In the genomic region with DNA sequence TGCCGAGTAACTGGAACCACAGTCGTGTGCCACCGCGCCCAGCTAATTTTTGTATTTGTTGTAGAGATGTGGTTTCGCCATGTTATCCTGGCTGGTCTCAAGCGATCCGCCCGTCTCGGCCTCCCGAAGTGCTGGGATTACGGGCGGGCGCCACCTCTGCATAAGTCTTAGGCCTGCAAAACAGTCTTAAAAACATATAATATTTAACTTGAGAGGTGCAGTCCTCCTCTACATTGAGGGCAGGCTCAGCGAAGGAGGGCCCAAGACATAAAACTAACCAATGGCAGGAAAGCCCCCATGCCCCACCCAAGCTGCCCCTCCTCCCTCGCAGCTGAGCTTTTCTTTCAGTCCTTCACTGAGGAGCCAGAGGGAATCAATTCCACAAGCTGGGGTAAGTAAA, we compare ENCODE assay signal across 1 cellular context.
TF ChIP-seq lines count a peak whose summit lies in the region.

A gene with protein sequence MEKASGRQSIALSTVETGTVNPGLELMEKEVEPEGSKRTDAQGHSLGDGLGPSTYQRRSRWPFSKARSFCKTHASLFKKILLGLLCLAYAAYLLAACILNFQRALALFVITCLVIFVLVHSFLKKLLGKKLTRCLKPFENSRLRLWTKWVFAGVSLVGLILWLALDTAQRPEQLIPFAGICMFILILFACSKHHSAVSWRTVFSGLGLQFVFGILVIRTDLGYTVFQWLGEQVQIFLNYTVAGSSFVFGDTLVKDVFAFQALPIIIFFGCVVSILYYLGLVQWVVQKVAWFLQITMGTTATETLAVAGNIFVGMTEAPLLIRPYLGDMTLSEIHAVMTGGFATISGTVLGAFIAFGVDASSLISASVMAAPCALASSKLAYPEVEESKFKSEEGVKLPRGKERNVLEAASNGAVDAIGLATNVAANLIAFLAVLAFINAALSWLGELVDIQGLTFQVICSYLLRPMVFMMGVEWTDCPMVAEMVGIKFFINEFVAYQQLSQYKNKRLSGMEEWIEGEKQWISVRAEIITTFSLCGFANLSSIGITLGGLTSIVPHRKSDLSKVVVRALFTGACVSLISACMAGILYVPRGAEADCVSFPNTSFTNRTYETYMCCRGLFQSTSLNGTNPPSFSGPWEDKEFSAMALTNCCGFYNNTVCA (plus strand): TSS at position 347 of the 400 bp plus-strand sequence. CDS start 982 bp downstream, outside the sequence.

TF ChIP-seq in GM23338, 12 proteins besides CTCF, POLR2A, EP300 and RAD21:
- no peak for TF ChIP-seq EZH2 (IDR thresholded peaks at IDR 0.05; ENCODE audit: low read depth, unreplicated experiment)
- TF ChIP-seq POLR2AphosphoS5 (IDR thresholded peaks at IDR 0.05; ENCODE audit: low read depth) = no peak
- TF ChIP-seq STAT1 (IDR thresholded peaks at IDR 0.05; ENCODE audit: unreplicated experiment) = no peak
- no peak for TF ChIP-seq ETS1 (IDR thresholded peaks at IDR 0.05)
- TF ChIP-seq REST (IDR thresholded peaks at IDR 0.05; ENCODE audit: unreplicated experiment) = no peak
- TF ChIP-seq NANOG (IDR thresholded peaks at IDR 0.05; ENCODE audit: borderline replicate concordance) = no peak
- TF ChIP-seq EZH2phosphoT487 (IDR thresholded peaks at IDR 0.05; ENCODE audit: unreplicated experiment) = no peak
- no peak for TF ChIP-seq ZNF462 (CRISPR knock-in tag; IDR thresholded peaks at IDR 0.05)
- TF ChIP-seq ZNF114 (CRISPR knock-in tag; IDR thresholded peaks at IDR 0.05) = no peak
- TF ChIP-seq JUNB (IDR thresholded peaks at IDR 0.05; ENCODE audit: unreplicated experiment) = no peak
- no peak for TF ChIP-seq ZNF331 (CRISPR knock-in tag; IDR thresholded peaks at IDR 0.05; ENCODE audit: low read depth)
- TF ChIP-seq CREB1 (CRISPR knock-in tag; IDR thresholded peaks at IDR 0.05; ENCODE audit: low read depth) = no peak
